Comparison of ENCODE assay signal across 14 cellular contexts in genomic region chr7:156494960-156495359, GRCh38.
DNase-seq lines count a peak whose midpoint lies in the region; ATAC-seq, FAIRE-seq and TF ChIP-seq lines count a peak whose summit lies in the region.
"Had no signal": no experiment of that assay in that cellular context is flagged by ENCODE, and none has a peak within 500 bp of the region (broad histone marks: within the 10 kb centered on the region; RNA-seq: fewer than 3 reads in every experiment).

No MANE protein-coding gene starts in this region.

- no TSS peak for BruUV-seq in HepG2 (replicated peaks; lab: Mats Ljungman, UMichigan)

- H3K4me3 Mint-ChIP-seq in CD14-positive monocyte: no peak overlapping the region
- H3K4me3 Mint-ChIP-seq: CD8-positive, alpha-beta memory T cell had no signal

- in situ Hi-C loops in HepG2 (cut with HindIII; ENCODE audit: extremely low pct_ligation_motif_present, low pct_unique_long_range_greater_than_20kb): no loop called here

- no peaks in the 10 kb centered on the region for H3K9me3 Mint-ChIP-seq in CD14-positive monocyte
- H3K9me3 Mint-ChIP-seq: CD8-positive, alpha-beta memory T cell had no signal

- no peak for FAIRE-seq in HepG2 (lab: Jason Lieb, UNC)
- FAIRE-seq: GM19239 had no signal

- TF ChIP-seq POLR2A in HepG2 (IDR thresholded peaks at IDR 0.05; ENCODE audit: insufficient read depth in 1 of 2, low read depth in 2 of 2, low read length in 2 of 2) (no peak), right lobe of liver (IDR thresholded peaks at IDR 0.05) (no peak)

- H3K36me3 Mint-ChIP-seq in CD14-positive monocyte: no peaks in the 10 kb centered on the region
- H3K36me3 Mint-ChIP-seq: CD8-positive, alpha-beta memory T cell had no signal

- no peak for ATAC-seq in HepG2
- ATAC-seq in right lobe of liver: no peak
- ATAC-seq: HCT116 had no signal

- H3K27me3 ChIP-seq in HepG2 (ENCODE audit: control insufficient read depth in 1 of 2, insufficient read depth in 2 of 2, low read length in 2 of 2) (no peaks in the 10 kb centered on the region), right lobe of liver (no peaks in the 10 kb centered on the region)

- intact Hi-C loops in HepG2 (cut with micrococcal nuclease; ENCODE audit: unreplicated experiment) (no loop called here), right lobe of liver (cut with DNase I) (no loop called here), CD14-positive monocyte (cut with micrococcal nuclease) (no loop called here)

- no peaks in the 10 kb centered on the region for H4K20me1 ChIP-seq in HepG2 (ENCODE audit: insufficient read depth, low read length)

- peak; percentile 14 to 49 (median 16) for DNase-seq in NCI-H1417 (lab: John Stamatoyannopoulos, UW)
- DNase-seq in NCI-H1417 treated with DMSO at 0.1 percent for 48 hours (lab: John Stamatoyannopoulos, UW): no peak
- no peak for DNase-seq in HepG2 (ENCODE audit: low spot score)
- DNase-seq in right lobe of liver: no peak
- DNase-seq in SW480 (ENCODE audit: low spot score): peak; percentile 18
- no peak for DNase-seq in CD14-positive monocyte (ENCODE audit: low spot score)
- no peak for DNase-seq in activated T-cell treated with anti-CD3 and anti-CD28 coated beads, Interleukin-2, amount 50 U/mL, for 48 hours
- DNase-seq in middle frontal gyrus (ENCODE audit: extremely low spot score, low spot score): no peak
- DNase-seq: CD8-positive, alpha-beta memory T cell; DMS53; GF-D8 had no signal

- TF ChIP-seq CTCF in HepG2 (CRISPR knock-in tag; IDR thresholded peaks at IDR 0.05) (no peak), right lobe of liver (IDR thresholded peaks at IDR 0.05) (no peak), CD14-positive monocyte (IDR thresholded peaks at IDR 0.05) (no peak)

- no peak for TF ChIP-seq EP300 in HepG2 (IDR thresholded peaks at IDR 0.05; ENCODE audit: low read depth in 2 of 2, low read length in 2 of 2)
- no peak for TF ChIP-seq EP300 in HepG2 (CRISPR knock-in tag; IDR thresholded peaks at IDR 0.05; ENCODE audit: borderline replicate concordance)

- H3K36me3 ChIP-seq in HepG2 (replicated peaks in 1 of 2; ENCODE audit: control insufficient read depth in 1 of 2, insufficient read depth in 2 of 2, low read length in 2 of 2) (no peaks in the 10 kb centered on the region), right lobe of liver (no peaks in the 10 kb centered on the region)

- H3K27ac ChIP-seq in HepG2 (ENCODE audit: extremely low read length, insufficient read depth, low read length) (no peak overlapping the region), right lobe of liver (no peak overlapping the region)
- H3K27ac ChIP-seq: 22Rv1 had no signal

- POLR2A ChIA-PET in HepG2 (lab: Yijun Ruan, JAX): no interaction called here

- CTCF ChIA-PET in HepG2 (lab: Yijun Ruan, JAX; ENCODE audit: low intra/inter-chr PET ratio, low total read pairs): no interaction called here

- TF ChIP-seq RAD21 in HepG2 (CRISPR knock-in tag; IDR thresholded peaks at IDR 0.05): no peak

- H3K79me2 ChIP-seq in HepG2 (ENCODE audit: insufficient read depth, low read length): no peaks in the 10 kb centered on the region

- H3K27me3 Mint-ChIP-seq in CD14-positive monocyte (ENCODE audit: low read depth in 3 of 3): peaks cover 6 to 10% (median 7%) of the 10 kb centered on the region in 3 donors

- no peak overlapping the region for H3K9ac ChIP-seq in HepG2 (ENCODE audit: insufficient read depth, low read depth, low read length)

- H3K4me3 ChIP-seq in HepG2 (replicated peaks in 1 of 3; ENCODE audit: insufficient read depth in 1 of 3, low read depth in 2 of 3, low read length in 3 of 3) (no peak overlapping the region), right lobe of liver (no peak overlapping the region)

- H2AFZ ChIP-seq in HepG2 (ENCODE audit: low read length): no peak overlapping the region

- H3K4me1 ChIP-seq in HepG2 (ENCODE audit: insufficient read depth, low read length) (peaks cover 20% of the 10 kb centered on the region), right lobe of liver (no peaks in the 10 kb centered on the region)

- 87% methylated on average over 3 of the region's 5 CpGs for WGBS in HepG2 (ENCODE audit: low lambda C conversion rate)
- 93% methylated on average over 4 of the region's 5 CpGs for WGBS in right lobe of liver (ENCODE audit: insufficient coverage, low coverage, low lambda C conversion rate, missing lambda C conversion rate)

- H3K27ac Mint-ChIP-seq in CD14-positive monocyte: peak overlapping the region in 1 of 7 donors; percentile 8
- H3K27ac Mint-ChIP-seq: CD8-positive, alpha-beta memory T cell had no signal

- no peaks in the 10 kb centered on the region for H3K4me1 Mint-ChIP-seq in CD14-positive monocyte
- H3K4me1 Mint-ChIP-seq: CD8-positive, alpha-beta memory T cell had no signal

- H3K9me3 ChIP-seq in HepG2 (ENCODE audit: low read length) (no peaks in the 10 kb centered on the region), right lobe of liver (no peaks in the 10 kb centered on the region)

- H3K4me2 ChIP-seq in HepG2 (ENCODE audit: low read depth, low read length): no peak overlapping the region

TF ChIP-seq in HepG2, 621 proteins besides CTCF, POLR2A, EP300 and RAD21:
- TF ChIP-seq ZBTB33 (CRISPR knock-in tag; IDR thresholded peaks at IDR 0.05): peak; percentile 90
- no peak for TF ChIP-seq MTF2 (CRISPR knock-in tag; IDR thresholded peaks at IDR 0.05; ENCODE audit: borderline replicate concordance)

Comparison
In these comparisons a context has a peak if more than half of its experiments do, and no peak if none do; other contexts are left out.
1. DNase-seq: peak in NCI-H1417 (3 of 3) and SW480 (single experiment); none in NCI-H1417 treated with DMSO at 0.1 percent for 48 hours (single experiment), HepG2 (single experiment), right lobe of liver (0 of 3), CD14-positive monocyte (single experiment), activated T-cell treated with anti-CD3 and anti-CD28 coated beads, Interleukin-2, amount 50 U/mL, for 48 hours (0 of 2) and middle frontal gyrus (single experiment).